ENCODE assay signal across 28 cellular contexts in genomic region chr18:79133724-79134123, GRCh38.
"Had no signal": no experiment of that assay in that cellular context is flagged by ENCODE, and none has a peak within 500 bp of the region (broad histone marks: within the 10 kb centered on the region; RNA-seq: fewer than 3 reads in every experiment).

No MANE protein-coding gene starts in this region.

- DNase-seq: activated CD4-positive, alpha-beta T cell treated with anti-CD3 and anti-CD28 coated beads for 1 hour; activated CD4-positive, alpha-beta T cell treated with anti-CD3 and anti-CD28 coated beads, Interleukin-2, amount 50 U/mL, for 1 hour; activated CD8-positive, alpha-beta memory T cell treated with anti-CD3 and anti-CD28 coated beads for 24 hours; activated CD8-positive, alpha-beta memory T cell treated with anti-CD3 and anti-CD28 coated beads, Interleukin-2, amount 50 U/mL, for 4 hours; activated naive CD4-positive, alpha-beta T cell; activated T-cell treated with anti-CD3 and anti-CD28 coated beads, Interleukin-2, amount 50 U/mL, for 24 hours; adrenal gland; brain microvascular endothelial cell; central memory CD4-positive, alpha-beta T cell; effector memory CD4-positive, alpha-beta T cell; islet precursor cell; sigmoid colon; stimulated activated CD4-positive, alpha-beta T cell treated with anti-CD3 and anti-CD28 coated beads, Interleukin-4, amount 100 ng/mL, for 1 hour; stimulated activated naive CD4-positive, alpha-beta T cell; T-helper 1 cell; T-helper 9 cell had no signal

- H3K4me1 Mint-ChIP-seq: activated T-helper 17 cell treated with anti-CD3 and anti-CD28 coated beads, Interleukin-2, amount 50 U/mL, for 72 hours; nephron had no signal

- H3K27me3 ChIP-seq: adrenal gland, ascending aorta, brain microvascular endothelial cell, neutrophil, pancreas, sigmoid colon, upper lobe of left lung had no signal

- ATAC-seq: activated T-helper 17 cell treated with anti-CD3 and anti-CD28 coated beads, Interleukin-2, amount 50 U/mL, for 72 hours; esophagus mucosa; pancreas had no signal

- H3K27me3 Mint-ChIP-seq: activated naive CD8-positive, alpha-beta T cell; activated T-cell treated with anti-CD3 and anti-CD28 coated beads, Interleukin-2, amount 50 U/mL, for 24 hours; activated T-helper 17 cell treated with anti-CD3 and anti-CD28 coated beads, Interleukin-2, amount 50 U/mL, for 72 hours had no signal

- H3K9me3 ChIP-seq: adrenal gland, ascending aorta, neutrophil, pancreas, sigmoid colon, thoracic aorta, upper lobe of left lung had no signal

- H3K4me3 Mint-ChIP-seq: activated naive CD8-positive, alpha-beta T cell; activated T-cell treated with anti-CD3 and anti-CD28 coated beads, Interleukin-2, amount 50 U/mL, for 24 hours; activated T-helper 17 cell treated with anti-CD3 and anti-CD28 coated beads, Interleukin-2, amount 50 U/mL, for 72 hours; nephron had no signal

- FAIRE-seq: colon, frontal cortex, pancreas had no signal

- H3K4me1 ChIP-seq: adrenal gland, ascending aorta, pancreas, sigmoid colon, upper lobe of left lung had no signal

- H3K4me3 ChIP-seq: adrenal gland, ascending aorta, lung, pancreas, sigmoid colon, thoracic aorta, upper lobe of left lung had no signal

- H3K27ac Mint-ChIP-seq: activated T-cell treated with anti-CD3 and anti-CD28 coated beads, Interleukin-2, amount 50 U/mL, for 24 hours; activated T-helper 17 cell treated with anti-CD3 and anti-CD28 coated beads, Interleukin-2, amount 50 U/mL, for 72 hours; nephron had no signal

- H3K27ac ChIP-seq: adrenal gland, ascending aorta, brain microvascular endothelial cell, neutrophil, pancreas, sigmoid colon, thoracic aorta, upper lobe of left lung had no signal

- H3K9me3 Mint-ChIP-seq: activated T-cell treated with anti-CD3 and anti-CD28 coated beads, Interleukin-2, amount 50 U/mL, for 24 hours; activated T-helper 17 cell treated with anti-CD3 and anti-CD28 coated beads, Interleukin-2, amount 50 U/mL, for 72 hours; nephron had no signal

- H3K36me3 ChIP-seq: adrenal gland, brain microvascular endothelial cell, pancreas, thoracic aorta had no signal
